In genomic region chr5:131221888-131222287, GRCh38 we compare ENCODE assay signal across 15 cellular contexts. TPM values are rescaled to one million over a fixed set of nuclear protein-coding genes. Genes with fewer than 3 reads are reported as not detected.
A peak's percentile ranks its signal among the peaks of the same experiment; 100 is the strongest.
DNase-seq lines count a peak whose midpoint lies in the region; ATAC-seq and TF ChIP-seq lines count a peak whose summit lies in the region.
"Had no signal": no experiment of that assay in that cellular context is flagged by ENCODE, and none has a peak within 500 bp of the region (broad histone marks: within the 10 kb centered on the region; RNA-seq: fewer than 3 reads in every experiment).

No MANE protein-coding gene starts in this region.

- H3K9ac ChIP-seq in mesenchymal stem cell (ENCODE audit: low read length), result peak overlapping the region; percentile 28

- intact Hi-C loops in lower leg skin (cut with DNase I; ENCODE audit: low total_unique reads), result no loop called here
- intact Hi-C loops in psoas muscle (cut with DNase I), result no loop called here

- ATAC-seq in HG03571 (IDR thresholded peaks at IDR 0.05; ENCODE audit: unreplicated experiment), result no peak
- ATAC-seq in psoas muscle, result no peak

- H3K27ac ChIP-seq in mesenchymal stem cell (ENCODE audit: low read length, poor library complexity, severe bottlenecking) (no peak overlapping the region), psoas muscle (no peak overlapping the region)
- H3K27ac ChIP-seq: epithelial cell of prostate, VCaP had no signal

- TF ChIP-seq POLR2A in lower leg skin (IDR thresholded peaks at IDR 0.05), result no peak

- H3K4ac ChIP-seq in mesenchymal stem cell (ENCODE audit: low read depth in 1 of 2, low read length in 2 of 2), result no peak overlapping the region

- peak overlapping the region; percentile 86; the same call in 1 of the 2 replicates for H3K4me3 ChIP-seq in GM08714 (ENCODE audit: low read length)
- no peak overlapping the region for H3K4me3 ChIP-seq in cardiac fibroblast (replicated peaks in 1 of 2; ENCODE audit: low read depth in 2 of 2, low read length in 2 of 2)
- H3K4me3 ChIP-seq in mesenchymal stem cell (ENCODE audit: insufficient read depth in 1 of 2, low read depth in 1 of 2, low read length in 2 of 2), result no peak overlapping the region
- H3K4me3 ChIP-seq in lower leg skin (ENCODE audit: low read depth, poor library complexity, severe bottlenecking), result no peak overlapping the region
- no peak overlapping the region for H3K4me3 ChIP-seq in psoas muscle

- H3K27me3 ChIP-seq in mesenchymal stem cell (ENCODE audit: control insufficient read depth in 1 of 2, insufficient read depth in 1 of 2, low read length in 2 of 2) (no peaks in the 10 kb centered on the region), psoas muscle (ENCODE audit: insufficient read depth in 3 of 3, low read length in 2 of 3) (no peaks in the 10 kb centered on the region)

- peaks cover 2% of the 10 kb centered on the region for H3K4me1 ChIP-seq in mesenchymal stem cell (ENCODE audit: control insufficient read depth, insufficient read depth, low read depth, low read length)
- no peaks in the 10 kb centered on the region for H3K4me1 ChIP-seq in psoas muscle

- H4K8ac ChIP-seq in mesenchymal stem cell (ENCODE audit: low read length), result no peak overlapping the region

- no peak overlapping the region for H2BK5ac ChIP-seq in mesenchymal stem cell (ENCODE audit: low read depth, low read length, poor library complexity, severe bottlenecking)

- no peak overlapping the region for H3K23ac ChIP-seq in mesenchymal stem cell (ENCODE audit: low read length in 2 of 2)

- no peak overlapping the region for H2BK12ac ChIP-seq in mesenchymal stem cell (ENCODE audit: low read length in 2 of 2)

- H3K4me2 ChIP-seq in mesenchymal stem cell (ENCODE audit: low read length, poor library complexity, severe bottlenecking), result no peak overlapping the region

- no peak overlapping the region for H2BK15ac ChIP-seq in mesenchymal stem cell (ENCODE audit: low read depth, poor library complexity, severe bottlenecking)

- H2AFZ ChIP-seq in mesenchymal stem cell (ENCODE audit: low read depth, low read length), result no peak overlapping the region

- no peak overlapping the region for H2BK120ac ChIP-seq in mesenchymal stem cell (ENCODE audit: low read depth, low read length)

- H3K79me1 ChIP-seq in mesenchymal stem cell (replicated peaks; ENCODE audit: low read length, poor library complexity, severe bottlenecking), result no peaks in the 10 kb centered on the region

- H3K18ac ChIP-seq in mesenchymal stem cell (ENCODE audit: low read depth in 1 of 2, low read length in 2 of 2), result no peak overlapping the region

- no peaks in the 10 kb centered on the region for H3K9me3 ChIP-seq in mesenchymal stem cell (ENCODE audit: control insufficient read depth, low read length)
- H3K9me3 ChIP-seq in psoas muscle, result no peaks in the 10 kb centered on the region

- no peaks in the 10 kb centered on the region for H3K36me3 ChIP-seq in mesenchymal stem cell (ENCODE audit: control insufficient read depth in 1 of 2, insufficient read depth in 2 of 2, low read depth in 1 of 2, low read length in 2 of 2)
- no peaks in the 10 kb centered on the region for H3K36me3 ChIP-seq in psoas muscle (ENCODE audit: insufficient read depth in 1 of 2, low read depth in 1 of 2)

- H2AK5ac ChIP-seq in mesenchymal stem cell (ENCODE audit: low read length, severe bottlenecking), result no peak overlapping the region

- no peak overlapping the region for H4K91ac ChIP-seq in mesenchymal stem cell (ENCODE audit: low read length)

- TF ChIP-seq CTCF in cardiac fibroblast (IDR thresholded peaks at IDR 0.05; ENCODE audit: low read depth, low read length), result no peak
- TF ChIP-seq CTCF in lower leg skin (IDR thresholded peaks at IDR 0.05), result no peak
- no peak for TF ChIP-seq CTCF in psoas muscle (IDR thresholded peaks at IDR 0.05)

- DNase-seq in NOMO-1 treated with DMSO at 0.1 percent for 48 hours (lab: John Stamatoyannopoulos, UW; ENCODE audit: unreplicated experiment) (peak; percentile 44), cardiac fibroblast (ENCODE audit: low read depth in 2 of 2) (peak; percentile 17 to 55), mesenchymal stem cell (no peak), lower leg skin (ENCODE audit: low spot score in 2 of 2) (no peak), C1 segment of cervical spinal cord (lab: John Stamatoyannopoulos, UW) (no peak), psoas muscle (no peak)
- DNase-seq: activated naive CD4-positive, alpha-beta T cell treated with anti-CD3 and anti-CD28 coated beads, Interleukin-2, amount 50 U/mL, for 16 hours; CD4-positive, alpha-beta T cell; GDM1; NCI-H187; NCI-H526 had no signal

- H3K14ac ChIP-seq in mesenchymal stem cell (ENCODE audit: low read length in 2 of 2), result no peak overlapping the region

RNA-seq across cellular contexts. Expression of gene CDC42SE2, which starts 42.0 kb away (rescaled TPM):
- polyA plus RNA-seq in mesenchymal stem cell (2013, experiment 1 of 2), result 15.7 TPM
- 16.0 TPM for polyA plus RNA-seq in mesenchymal stem cell (2013, experiment 2 of 2)
- total RNA-seq in lower leg skin (10 to 100 TPM; 28.3 to 41.9 (median 34.2) TPM), psoas muscle (10 to 100 TPM in 3 of 4 donors, 1 to 10 TPM in 1; 8.5 to 11.9 (median 10.5) TPM)
- 10 to 100 TPM in 1 of 3 donors, 1 to 10 TPM in 2; 8.9 to 39.2 (median 9.6) TPM for polyA plus RNA-seq in psoas muscle

RNA-seq across cellular contexts. Expression of gene LYRM7, which starts 51.1 kb away (rescaled TPM):
- 4.4 TPM for polyA plus RNA-seq in mesenchymal stem cell (2013, experiment 1 of 2)
- polyA plus RNA-seq in mesenchymal stem cell (2013, experiment 2 of 2), result 4.3 TPM
- total RNA-seq in lower leg skin, result 10 to 100 TPM in 1 of 4 donors, 1 to 10 TPM in 3; 4.1 to 15.7 (median 5.8) TPM
- total RNA-seq in psoas muscle, result 10 to 100 TPM; 21.4 to 31.0 (median 26.1) TPM
- polyA plus RNA-seq in psoas muscle, result 10 to 100 TPM; 11.3 to 28.5 (median 12.5) TPM

RNA-seq across cellular contexts. Expression of gene HINT1, which starts 56.8 kb away (rescaled TPM):
- polyA plus RNA-seq in mesenchymal stem cell (2013, experiment 1 of 2), result 323 TPM
- polyA plus RNA-seq in mesenchymal stem cell (2013, experiment 2 of 2), result 343 TPM
- total RNA-seq in lower leg skin, result 100 to 1,000 TPM; 154 to 211 (median 190) TPM
- total RNA-seq in psoas muscle, result 100 to 1,000 TPM; 205 to 331 (median 236) TPM
- polyA plus RNA-seq in psoas muscle, result 100 to 1,000 TPM; 280 to 441 (median 388) TPM

Comparison
In these comparisons a context has a peak if more than half of its experiments do, and no peak if none do; other contexts are left out.
1. DNase-seq: peak in NOMO-1 treated with DMSO at 0.1 percent for 48 hours (single experiment) and cardiac fibroblast (2 of 2); none in mesenchymal stem cell (single experiment), lower leg skin (0 of 2), C1 segment of cervical spinal cord (0 of 14) and psoas muscle (0 of 2).